Comparison of ENCODE assay signal across 35 cellular contexts in genomic region chr10:33310853-33311252, GRCh38. TPM values are rescaled to one million over a fixed set of nuclear protein-coding genes. Genes with fewer than 3 reads are reported as not detected.
"Had no signal": no experiment of that assay in that cellular context is flagged by ENCODE, and none has a peak within 500 bp of the region (broad histone marks: within the 10 kb centered on the region; RNA-seq: fewer than 3 reads in every experiment).

No MANE protein-coding gene starts in this region.

- H2AFZ ChIP-seq: hepatocyte, neural progenitor cell had no signal

- H3K27me3 Mint-ChIP-seq: dendritic cell treated with granulocyte-macrophage colony-stimulating factor and Interleukin-4, amounts not matched to agents 40 ng/mL and 50 ng/mL, for 4 days had no signal

- H3K27ac ChIP-seq: ascending aorta, epithelial cell of prostate, esophagus squamous epithelium, hepatocyte, neural progenitor cell, skin epidermis, thyroid gland, upper lobe of right lung, WERI-Rb-1 had no signal

- H3K9ac ChIP-seq: neural progenitor cell had no signal

- H3K4me3 Mint-ChIP-seq: activated CD4-positive, alpha-beta memory T cell treated with anti-CD3 and anti-CD28 coated beads for 36 hours; activated naive CD4-positive, alpha-beta T cell treated with anti-CD3 and anti-CD28 coated beads for 36 hours; activated naive CD8-positive, alpha-beta T cell treated with anti-CD3 and anti-CD28 coated beads for 36 hours; activated T-helper 1 cell treated with anti-CD3 and anti-CD28 coated beads, Interleukin-12 subunit alpha, Interleukin-12 subunit beta, Interleukin-2, Interleukin-4 antibody, amounts not matched to agents 30 ng/mL and 10 ng/mL and 1 ng/mL, durations not matched to agents 14 hours and 24 hours and 36 hours; brain; dendritic cell treated with granulocyte-macrophage colony-stimulating factor and Interleukin-4, amounts not matched to agents 40 ng/mL and 50 ng/mL, for 4 days; naive thymus-derived CD8-positive, alpha-beta T cell; neural progenitor cell; stimulated activated memory B cell treated with anti-CD40 and anti-IgM and Interleukin-4, amounts not matched to agents 10 μg/mL and 1 μg/mL and 100 μg/mL, for 72 hours; stimulated activated naive CD8-positive, alpha-beta T cell treated with anti-CD3 and anti-CD28 coated beads, Interleukin-15, amount 100 ng/mL, for 72 hours; T-helper 17 cell had no signal

- H3K4me2 ChIP-seq: hepatocyte, neural progenitor cell had no signal

- H3K36me3 Mint-ChIP-seq: activated CD4-positive, alpha-beta memory T cell treated with anti-CD3 and anti-CD28 coated beads for 36 hours; activated naive CD8-positive, alpha-beta T cell treated with anti-CD3 and anti-CD28 coated beads for 36 hours; stimulated activated memory B cell treated with anti-CD40 and anti-IgM and Interleukin-4, amounts not matched to agents 10 μg/mL and 1 μg/mL and 100 μg/mL, for 72 hours had no signal

- H3K36me3 ChIP-seq: ascending aorta, esophagus squamous epithelium, neural progenitor cell, thyroid gland, upper lobe of right lung, WERI-Rb-1 had no signal

- H3K4me1 Mint-ChIP-seq: stimulated activated memory B cell treated with anti-CD40 and anti-IgM and Interleukin-4, amounts not matched to agents 10 μg/mL and 1 μg/mL and 100 μg/mL, for 72 hours had no signal

- H3K27ac Mint-ChIP-seq: activated CD4-positive, alpha-beta memory T cell treated with anti-CD3 and anti-CD28 coated beads for 36 hours; activated naive CD4-positive, alpha-beta T cell treated with anti-CD3 and anti-CD28 coated beads for 36 hours; activated naive CD8-positive, alpha-beta T cell treated with anti-CD3 and anti-CD28 coated beads for 36 hours; activated T-helper 1 cell treated with anti-CD3 and anti-CD28 coated beads, Interleukin-12 subunit alpha, Interleukin-12 subunit beta, Interleukin-2, Interleukin-4 antibody, amounts not matched to agents 30 ng/mL and 10 ng/mL and 1 ng/mL, durations not matched to agents 14 hours and 24 hours and 36 hours; brain; dendritic cell treated with granulocyte-macrophage colony-stimulating factor and Interleukin-4, amounts not matched to agents 40 ng/mL and 50 ng/mL, for 4 days; neural progenitor cell; stimulated activated memory B cell treated with anti-CD40 and anti-IgM and Interleukin-4, amounts not matched to agents 10 μg/mL and 1 μg/mL and 100 μg/mL, for 72 hours; stimulated activated naive CD8-positive, alpha-beta T cell treated with anti-CD3 and anti-CD28 coated beads, Interleukin-15, amount 100 ng/mL, for 72 hours; T-helper 17 cell had no signal

- H3K4me1 ChIP-seq: neural progenitor cell had no signal

- H3K9me3 ChIP-seq: ascending aorta, esophagus squamous epithelium, thyroid gland, upper lobe of right lung had no signal

- DNase-seq: activated CD4-positive, alpha-beta memory T cell treated with anti-CD3 and anti-CD28 coated beads for 36 hours; activated CD4-positive, alpha-beta T cell treated with anti-CD3 and anti-CD28 coated beads for 48 hours; activated CD8-positive, alpha-beta memory T cell treated with anti-CD3 and anti-CD28 coated beads, Interleukin-2, amount 50 U/mL, for 4 hours; activated effector memory CD4-positive, alpha-beta T cell treated with anti-CD3 and anti-CD28 coated beads, Interleukin-2, amount 50 U/mL, for 16 hours; activated naive CD4-positive, alpha-beta T cell treated with anti-CD3 and anti-CD28 coated beads for 36 hours; activated naive CD8-positive, alpha-beta T cell treated with anti-CD3 and anti-CD28 coated beads for 36 hours; activated T-cell treated with anti-CD3 and anti-CD28 coated beads, Interleukin-2, amount 50 U/mL, for 1 hour; central memory CD4-positive, alpha-beta T cell; effector CD4-positive, alpha-beta T cell; esophagus squamous epithelium; foreskin melanocyte; islet precursor cell; naive thymus-derived CD8-positive, alpha-beta T cell; occipital lobe; posterior cingulate gyrus; stimulated activated CD4-positive, alpha-beta T cell treated with anti-CD3 and anti-CD28 coated beads, Interleukin-1b, Interleukin-23, amount 100 ng/mL, for 48 hours; stimulated activated CD4-positive, alpha-beta T cell treated with anti-CD3 and anti-CD28 coated beads, Interleukin-4, amount 100 ng/mL, for 4 hours; stimulated activated CD8-positive, alpha-beta memory T cell treated with anti-CD3 and anti-CD28 coated beads, Interleukin-4, amount 100 ng/mL, for 48 hours; stimulated activated naive CD8-positive, alpha-beta T cell treated with anti-CD3 and anti-CD28 coated beads, Interleukin-15, amount 100 ng/mL, for 72 hours; T-helper 17 cell; T1000; thyroid gland; upper lobe of right lung; WERI-Rb-1 had no signal

- H3K4me3 ChIP-seq: ascending aorta, esophagus squamous epithelium, hepatocyte, neural progenitor cell, skin epidermis, thyroid gland, upper lobe of right lung had no signal

- H3K27me3 ChIP-seq: ascending aorta, esophagus squamous epithelium, hepatocyte, neural progenitor cell, thyroid gland, upper lobe of right lung had no signal

- H3K9me3 Mint-ChIP-seq: activated naive CD4-positive, alpha-beta T cell treated with anti-CD3 and anti-CD28 coated beads for 36 hours; dendritic cell treated with granulocyte-macrophage colony-stimulating factor and Interleukin-4, amounts not matched to agents 40 ng/mL and 50 ng/mL, for 4 days; stimulated activated memory B cell treated with anti-CD40 and anti-IgM and Interleukin-4, amounts not matched to agents 10 μg/mL and 1 μg/mL and 100 μg/mL, for 72 hours; stimulated activated naive CD8-positive, alpha-beta T cell treated with anti-CD3 and anti-CD28 coated beads, Interleukin-15, amount 100 ng/mL, for 72 hours had no signal

- ATAC-seq: activated CD4-positive, CD25-positive, alpha-beta regulatory T cell treated with anti-CD3 and anti-CD28 coated beads, Interleukin-2, amount 50 U/mL, for 24 hours; naive thymus-derived CD8-positive, alpha-beta T cell; sciatic nerve; stimulated activated memory B cell treated with anti-CD40 and anti-IgM and Interleukin-4, amounts not matched to agents 10 μg/mL and 1 μg/mL and 100 μg/mL, for 72 hours; stimulated activated naive CD8-positive, alpha-beta T cell treated with anti-CD3 and anti-CD28 coated beads, Interleukin-15, amount 100 ng/mL, for 72 hours; T-helper 17 cell; upper lobe of right lung had no signal

RNA-seq across cellular contexts. Expression of gene NRP1, which starts 23.6 kb away (rescaled TPM):
- polyA plus RNA-seq: naive thymus-derived CD8-positive, alpha-beta T cell had no signal
